In the genomic region with DNA sequence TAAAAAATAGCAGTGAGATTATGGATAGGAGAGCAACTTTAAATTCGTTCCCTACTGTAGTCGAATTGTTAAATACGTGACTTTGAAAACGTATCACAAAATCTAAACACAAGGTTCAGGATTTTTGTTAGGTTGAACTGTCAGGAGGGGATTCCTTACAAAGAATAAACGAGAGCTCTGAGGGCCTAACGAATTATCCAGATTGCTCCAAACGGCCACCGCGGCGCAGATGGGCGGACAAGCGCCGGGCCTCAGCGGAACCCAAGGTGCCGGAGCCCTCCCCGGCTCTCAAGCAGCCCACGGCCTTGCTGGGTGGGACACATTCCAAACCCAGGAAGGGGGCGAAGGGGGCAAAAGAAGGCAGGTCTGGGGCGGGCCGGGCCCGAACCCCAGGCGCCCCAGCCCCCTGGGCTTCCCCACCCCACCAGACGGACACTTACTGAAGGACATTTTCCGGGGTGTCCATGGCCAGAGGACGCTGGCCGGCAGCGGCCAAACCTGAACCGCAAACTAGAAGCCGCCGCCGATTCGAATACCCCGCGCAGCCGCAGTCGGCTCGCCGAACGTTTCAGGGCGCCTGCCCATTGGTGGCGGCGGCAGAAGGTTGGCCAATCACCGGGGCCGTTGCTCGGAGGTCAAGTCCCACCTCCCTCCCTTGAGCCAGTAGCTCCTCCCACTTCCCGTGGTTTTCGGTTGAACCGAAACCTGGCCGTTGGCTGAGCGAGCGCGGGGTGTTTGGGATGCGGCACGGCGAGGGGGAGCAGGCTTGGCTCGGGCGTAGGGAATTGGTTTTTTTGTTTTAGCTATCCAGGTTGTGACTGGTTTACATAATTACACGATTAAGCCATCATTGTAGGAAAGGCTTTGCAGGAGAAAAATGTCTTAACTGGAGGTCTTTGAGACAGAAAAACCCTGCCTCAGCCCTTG, we compare ENCODE assay signal across 1 cellular context.
TF ChIP-seq lines count a peak whose summit lies in the region.

BUB1 (minus strand) TSS at position 534 of the 927 bp plus-strand sequence; CDS start at position 466, 68 bp downstream.

TF ChIP-seq in K562, 482 proteins besides CTCF, POLR2A, EP300 and RAD21 (continued from another document and continues in another):
- TF ChIP-seq, protein P1, sequence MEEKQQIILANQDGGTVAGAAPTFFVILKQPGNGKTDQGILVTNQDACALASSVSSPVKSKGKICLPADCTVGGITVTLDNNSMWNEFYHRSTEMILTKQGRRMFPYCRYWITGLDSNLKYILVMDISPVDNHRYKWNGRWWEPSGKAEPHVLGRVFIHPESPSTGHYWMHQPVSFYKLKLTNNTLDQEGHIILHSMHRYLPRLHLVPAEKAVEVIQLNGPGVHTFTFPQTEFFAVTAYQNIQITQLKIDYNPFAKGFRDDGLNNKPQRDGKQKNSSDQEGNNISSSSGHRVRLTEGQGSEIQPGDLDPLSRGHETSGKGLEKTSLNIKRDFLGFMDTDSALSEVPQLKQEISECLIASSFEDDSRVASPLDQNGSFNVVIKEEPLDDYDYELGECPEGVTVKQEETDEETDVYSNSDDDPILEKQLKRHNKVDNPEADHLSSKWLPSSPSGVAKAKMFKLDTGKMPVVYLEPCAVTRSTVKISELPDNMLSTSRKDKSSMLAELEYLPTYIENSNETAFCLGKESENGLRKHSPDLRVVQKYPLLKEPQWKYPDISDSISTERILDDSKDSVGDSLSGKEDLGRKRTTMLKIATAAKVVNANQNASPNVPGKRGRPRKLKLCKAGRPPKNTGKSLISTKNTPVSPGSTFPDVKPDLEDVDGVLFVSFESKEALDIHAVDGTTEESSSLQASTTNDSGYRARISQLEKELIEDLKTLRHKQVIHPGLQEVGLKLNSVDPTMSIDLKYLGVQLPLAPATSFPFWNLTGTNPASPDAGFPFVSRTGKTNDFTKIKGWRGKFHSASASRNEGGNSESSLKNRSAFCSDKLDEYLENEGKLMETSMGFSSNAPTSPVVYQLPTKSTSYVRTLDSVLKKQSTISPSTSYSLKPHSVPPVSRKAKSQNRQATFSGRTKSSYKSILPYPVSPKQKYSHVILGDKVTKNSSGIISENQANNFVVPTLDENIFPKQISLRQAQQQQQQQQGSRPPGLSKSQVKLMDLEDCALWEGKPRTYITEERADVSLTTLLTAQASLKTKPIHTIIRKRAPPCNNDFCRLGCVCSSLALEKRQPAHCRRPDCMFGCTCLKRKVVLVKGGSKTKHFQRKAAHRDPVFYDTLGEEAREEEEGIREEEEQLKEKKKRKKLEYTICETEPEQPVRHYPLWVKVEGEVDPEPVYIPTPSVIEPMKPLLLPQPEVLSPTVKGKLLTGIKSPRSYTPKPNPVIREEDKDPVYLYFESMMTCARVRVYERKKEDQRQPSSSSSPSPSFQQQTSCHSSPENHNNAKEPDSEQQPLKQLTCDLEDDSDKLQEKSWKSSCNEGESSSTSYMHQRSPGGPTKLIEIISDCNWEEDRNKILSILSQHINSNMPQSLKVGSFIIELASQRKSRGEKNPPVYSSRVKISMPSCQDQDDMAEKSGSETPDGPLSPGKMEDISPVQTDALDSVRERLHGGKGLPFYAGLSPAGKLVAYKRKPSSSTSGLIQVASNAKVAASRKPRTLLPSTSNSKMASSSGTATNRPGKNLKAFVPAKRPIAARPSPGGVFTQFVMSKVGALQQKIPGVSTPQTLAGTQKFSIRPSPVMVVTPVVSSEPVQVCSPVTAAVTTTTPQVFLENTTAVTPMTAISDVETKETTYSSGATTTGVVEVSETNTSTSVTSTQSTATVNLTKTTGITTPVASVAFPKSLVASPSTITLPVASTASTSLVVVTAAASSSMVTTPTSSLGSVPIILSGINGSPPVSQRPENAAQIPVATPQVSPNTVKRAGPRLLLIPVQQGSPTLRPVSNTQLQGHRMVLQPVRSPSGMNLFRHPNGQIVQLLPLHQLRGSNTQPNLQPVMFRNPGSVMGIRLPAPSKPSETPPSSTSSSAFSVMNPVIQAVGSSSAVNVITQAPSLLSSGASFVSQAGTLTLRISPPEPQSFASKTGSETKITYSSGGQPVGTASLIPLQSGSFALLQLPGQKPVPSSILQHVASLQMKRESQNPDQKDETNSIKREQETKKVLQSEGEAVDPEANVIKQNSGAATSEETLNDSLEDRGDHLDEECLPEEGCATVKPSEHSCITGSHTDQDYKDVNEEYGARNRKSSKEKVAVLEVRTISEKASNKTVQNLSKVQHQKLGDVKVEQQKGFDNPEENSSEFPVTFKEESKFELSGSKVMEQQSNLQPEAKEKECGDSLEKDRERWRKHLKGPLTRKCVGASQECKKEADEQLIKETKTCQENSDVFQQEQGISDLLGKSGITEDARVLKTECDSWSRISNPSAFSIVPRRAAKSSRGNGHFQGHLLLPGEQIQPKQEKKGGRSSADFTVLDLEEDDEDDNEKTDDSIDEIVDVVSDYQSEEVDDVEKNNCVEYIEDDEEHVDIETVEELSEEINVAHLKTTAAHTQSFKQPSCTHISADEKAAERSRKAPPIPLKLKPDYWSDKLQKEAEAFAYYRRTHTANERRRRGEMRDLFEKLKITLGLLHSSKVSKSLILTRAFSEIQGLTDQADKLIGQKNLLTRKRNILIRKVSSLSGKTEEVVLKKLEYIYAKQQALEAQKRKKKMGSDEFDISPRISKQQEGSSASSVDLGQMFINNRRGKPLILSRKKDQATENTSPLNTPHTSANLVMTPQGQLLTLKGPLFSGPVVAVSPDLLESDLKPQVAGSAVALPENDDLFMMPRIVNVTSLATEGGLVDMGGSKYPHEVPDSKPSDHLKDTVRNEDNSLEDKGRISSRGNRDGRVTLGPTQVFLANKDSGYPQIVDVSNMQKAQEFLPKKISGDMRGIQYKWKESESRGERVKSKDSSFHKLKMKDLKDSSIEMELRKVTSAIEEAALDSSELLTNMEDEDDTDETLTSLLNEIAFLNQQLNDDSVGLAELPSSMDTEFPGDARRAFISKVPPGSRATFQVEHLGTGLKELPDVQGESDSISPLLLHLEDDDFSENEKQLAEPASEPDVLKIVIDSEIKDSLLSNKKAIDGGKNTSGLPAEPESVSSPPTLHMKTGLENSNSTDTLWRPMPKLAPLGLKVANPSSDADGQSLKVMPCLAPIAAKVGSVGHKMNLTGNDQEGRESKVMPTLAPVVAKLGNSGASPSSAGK (IDR thresholded peaks at IDR 0.05), result no peak
- TF ChIP-seq ZNF41 (CRISPR knock-in tag; conservative IDR thresholded peaks at IDR 0.05) (no peak), RREB1 (CRISPR knock-in tag; IDR thresholded peaks at IDR 0.05) (0 out of 2 replicates have a peak, but pooled peaks have one; percentile 37), TBL1XR1 (IDR thresholded peaks at IDR 0.05; ENCODE audit: low read length in 2 of 2) (no peak), ZNF589 (CRISPR knock-in tag; IDR thresholded peaks at IDR 0.05; ENCODE audit: low read depth) (no peak), ZNF436 (CRISPR knock-in tag; IDR thresholded peaks at IDR 0.05) (no peak), ZNF197 (CRISPR knock-in tag; IDR thresholded peaks at IDR 0.05; ENCODE audit: low read depth) (no peak), FOXO4 (CRISPR knock-in tag; IDR thresholded peaks at IDR 0.05) (no peak), ZNF584 (CRISPR knock-in tag; IDR thresholded peaks at IDR 0.05; ENCODE audit: low read depth) (no peak), EWSR1 (IDR thresholded peaks at IDR 0.05; ENCODE audit: borderline replicate concordance, low read depth, partially characterized antibody) (no peak), PRMT5 (CRISPR knock-in tag; IDR thresholded peaks at IDR 0.05) (no peak), CBFA2T2 (conservative IDR thresholded peaks at IDR 0.05) (0 out of 2 replicates have a peak, but pooled peaks have one; percentile 4), ZNF699 (CRISPR knock-in tag; IDR thresholded peaks at IDR 0.05; ENCODE audit: insufficient replicate concordance) (no peak), RHOXF2B (CRISPR knock-in tag; conservative IDR thresholded peaks at IDR 0.05) (no peak), HNRNPL (IDR thresholded peaks at IDR 0.05; ENCODE audit: low read depth, low read length) (no peak), SPI1 (IDR thresholded peaks at IDR 0.05; ENCODE audit: borderline replicate concordance, low read depth, low read length) (peak; percentile 71; the same call in 1 of the 2 replicates), FOXK2 (conservative IDR thresholded peaks at IDR 0.05 in 1 of 2, IDR thresholded peaks at IDR 0.05 in 1 of 2; ENCODE audit: low read depth in 2 of 2) (peak in 1 of 2 experiments; percentile 38; a peak in 1 of 4 replicates), ZKSCAN3 (CRISPR knock-in tag; IDR thresholded peaks at IDR 0.05) (no peak)
- TF ChIP-seq, protein P2, sequence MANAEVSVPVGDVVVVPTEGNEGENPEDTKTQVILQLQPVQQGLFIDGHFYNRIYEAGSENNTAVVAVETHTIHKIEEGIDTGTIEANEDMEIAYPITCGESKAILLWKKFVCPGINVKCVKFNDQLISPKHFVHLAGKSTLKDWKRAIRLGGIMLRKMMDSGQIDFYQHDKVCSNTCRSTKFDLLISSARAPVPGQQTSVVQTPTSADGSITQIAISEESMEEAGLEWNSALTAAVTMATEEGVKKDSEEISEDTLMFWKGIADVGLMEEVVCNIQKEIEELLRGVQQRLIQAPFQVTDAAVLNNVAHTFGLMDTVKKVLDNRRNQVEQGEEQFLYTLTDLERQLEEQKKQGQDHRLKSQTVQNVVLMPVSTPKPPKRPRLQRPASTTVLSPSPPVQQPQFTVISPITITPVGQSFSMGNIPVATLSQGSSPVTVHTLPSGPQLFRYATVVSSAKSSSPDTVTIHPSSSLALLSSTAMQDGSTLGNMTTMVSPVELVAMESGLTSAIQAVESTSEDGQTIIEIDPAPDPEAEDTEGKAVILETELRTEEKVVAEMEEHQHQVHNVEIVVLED (CRISPR knock-in tag; IDR thresholded peaks at IDR 0.05), result no peak
- TF ChIP-seq, protein P3, sequence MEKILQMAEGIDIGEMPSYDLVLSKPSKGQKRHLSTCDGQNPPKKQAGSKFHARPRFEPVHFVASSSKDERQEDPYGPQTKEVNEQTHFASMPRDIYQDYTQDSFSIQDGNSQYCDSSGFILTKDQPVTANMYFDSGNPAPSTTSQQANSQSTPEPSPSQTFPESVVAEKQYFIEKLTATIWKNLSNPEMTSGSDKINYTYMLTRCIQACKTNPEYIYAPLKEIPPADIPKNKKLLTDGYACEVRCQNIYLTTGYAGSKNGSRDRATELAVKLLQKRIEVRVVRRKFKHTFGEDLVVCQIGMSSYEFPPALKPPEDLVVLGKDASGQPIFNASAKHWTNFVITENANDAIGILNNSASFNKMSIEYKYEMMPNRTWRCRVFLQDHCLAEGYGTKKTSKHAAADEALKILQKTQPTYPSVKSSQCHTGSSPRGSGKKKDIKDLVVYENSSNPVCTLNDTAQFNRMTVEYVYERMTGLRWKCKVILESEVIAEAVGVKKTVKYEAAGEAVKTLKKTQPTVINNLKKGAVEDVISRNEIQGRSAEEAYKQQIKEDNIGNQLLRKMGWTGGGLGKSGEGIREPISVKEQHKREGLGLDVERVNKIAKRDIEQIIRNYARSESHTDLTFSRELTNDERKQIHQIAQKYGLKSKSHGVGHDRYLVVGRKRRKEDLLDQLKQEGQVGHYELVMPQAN (IDR thresholded peaks at IDR 0.05; ENCODE audit: borderline replicate concordance), result peak; percentile 86; the same call in 1 of the 2 replicates
- TF ChIP-seq, protein P4, sequence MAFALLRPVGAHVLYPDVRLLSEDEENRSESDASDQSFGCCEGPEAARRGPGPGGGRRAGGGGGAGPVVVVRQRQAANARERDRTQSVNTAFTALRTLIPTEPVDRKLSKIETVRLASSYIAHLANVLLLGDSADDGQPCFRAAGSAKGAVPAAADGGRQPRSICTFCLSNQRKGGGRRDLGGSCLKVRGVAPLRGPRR (CRISPR knock-in tag; IDR thresholded peaks at IDR 0.05), result no peak
